Comparison of ENCODE assay signal across 8 cellular contexts in the genomic region with DNA sequence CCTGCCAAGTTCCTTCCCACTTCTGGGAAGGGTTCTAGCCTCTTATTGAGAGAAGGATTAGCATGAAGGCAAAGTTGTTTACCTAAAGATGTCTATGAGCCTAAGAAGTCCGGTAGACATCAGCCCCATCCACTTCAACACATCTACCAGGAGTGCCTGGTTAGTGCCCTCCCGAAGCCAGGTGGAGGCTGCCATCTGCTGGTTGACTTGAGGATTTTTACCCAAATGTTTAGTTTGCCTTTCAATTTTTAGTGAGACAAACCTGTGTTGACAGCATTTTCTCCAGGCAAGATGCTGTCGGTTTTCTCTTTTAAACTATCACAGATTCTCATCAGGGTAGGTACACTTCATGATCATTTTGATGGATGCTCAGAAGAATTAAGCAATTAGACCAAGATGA.
DNase-seq lines count a peak whose midpoint lies in the region; TF ChIP-seq lines count a peak whose summit lies in the region.

No MANE protein-coding gene starts in this region.

- H2BK12ac ChIP-seq in neuronal stem cell (ENCODE audit: low read length), result no peak overlapping the region

- no peak overlapping the region for H4K8ac ChIP-seq in neuronal stem cell (ENCODE audit: low read depth, low read length)

- WGBS in neuronal stem cell (ENCODE audit: extremely low coverage in 2 of 2, insufficient read length in 2 of 2, insufficient replicate concordance in 1 of 2), 2 donors, result no CpG with 5 or more reads among the region's 3 CpGs
- 0 to 2% (median 2%) methylated on average over 3 of the region's 3 CpGs for WGBS in stomach, 5 donors

- no peak overlapping the region for H3K9ac ChIP-seq in neuronal stem cell (ENCODE audit: low read depth, low read length, poor library complexity)

- H3K4ac ChIP-seq in neuronal stem cell (ENCODE audit: low read length), result no peak overlapping the region

- H3K4me1 ChIP-seq in neuronal stem cell (ENCODE audit: control insufficient read depth in 2 of 2, insufficient read depth in 1 of 2, low read depth in 1 of 2, low read length in 2 of 2) (peaks cover 0 to 4% of the 10 kb centered on the region in 2 donors), stomach (peaks cover 0 to 12% (median 0%) of the 10 kb centered on the region in 4 donors)

- no peak overlapping the region for H2AK5ac ChIP-seq in neuronal stem cell (ENCODE audit: low read depth, low read length)

- no peak overlapping the region for H4K91ac ChIP-seq in neuronal stem cell (ENCODE audit: low read depth, low read length, poor library complexity)

- TF ChIP-seq CTCF in AG09319 (IDR thresholded peaks at IDR 0.05; ENCODE audit: low read depth, low read length) (peak; percentile 70), LNCAP (IDR thresholded peaks at IDR 0.05) (peak; percentile 71), fibroblast of the aortic adventitia (IDR thresholded peaks at IDR 0.05; ENCODE audit: insufficient read depth, low read length) (peak; percentile 84), stomach (IDR thresholded peaks at IDR 0.05) (peak in 5 of 7 experiments; percentile 48 to 86 (median 80))

- H3K27ac ChIP-seq in neuronal stem cell (replicated peaks; ENCODE audit: low read length) (no peak overlapping the region), stomach (no peak overlapping the region)

- no peak overlapping the region for H3K18ac ChIP-seq in neuronal stem cell (ENCODE audit: low read length)

- no peak overlapping the region for H2BK15ac ChIP-seq in neuronal stem cell (ENCODE audit: low read length)

- peaks cover 2% of the 10 kb centered on the region for H3K79me1 ChIP-seq in neuronal stem cell (ENCODE audit: low read depth, low read length)

- no peak for TF ChIP-seq POLR2A in stomach (IDR thresholded peaks at IDR 0.05)

- no peaks in the 10 kb centered on the region for H3K9me3 ChIP-seq in neuronal stem cell (replicated peaks in 1 of 2; ENCODE audit: control insufficient read depth in 2 of 2, insufficient read depth in 1 of 2, low read depth in 1 of 2, low read length in 2 of 2)
- no peaks in the 10 kb centered on the region for H3K9me3 ChIP-seq in stomach

- H3K27me3 ChIP-seq in neuronal stem cell (ENCODE audit: control insufficient read depth in 3 of 3, insufficient read depth in 3 of 3, low read depth in 1 of 3, low read length in 3 of 3) (peaks cover 0 to 10% (median 0%) of the 10 kb centered on the region in 3 experiments), stomach (no peaks in the 10 kb centered on the region)

- H2AFZ ChIP-seq in neuronal stem cell (ENCODE audit: low read length), result no peak overlapping the region

- intact Hi-C loops in stomach (cut with DNase I; ENCODE audit: low total_unique reads), result loop anchor here (5.0 kb wide), 1 partner anchor 277 kb away; no protein-coding TSS in a partner anchor

- DNase-seq in AG09319 (ENCODE audit: extremely low read depth, low read depth) (peak; percentile 66), GM19238 (ENCODE audit: insufficient read length, low spot score) (peak; percentile 61), RPMI7951 (ENCODE audit: low read depth) (peak; percentile 70), activated T-helper 1 cell treated with Interleukin-2 at 50 U/mL for 16 hours (ENCODE audit: low read depth) (peak; percentile 65), fibroblast of the aortic adventitia (ENCODE audit: low read depth) (peak; percentile 87), neuronal stem cell (ENCODE audit: low spot score) (peak; percentile 57), stomach (peak; percentile 70)

- no peak for TF ChIP-seq EP300 in stomach (IDR thresholded peaks at IDR 0.05)

- H2BK120ac ChIP-seq in neuronal stem cell (ENCODE audit: low read depth, low read length), result no peak overlapping the region

- H3K14ac ChIP-seq in neuronal stem cell (ENCODE audit: low read length), result no peak overlapping the region

- H2BK5ac ChIP-seq in neuronal stem cell (ENCODE audit: low read length), result no peak overlapping the region

- no peak overlapping the region for H3K4me2 ChIP-seq in neuronal stem cell (ENCODE audit: insufficient read depth, low read length, poor library complexity, severe bottlenecking)

- H3K4me3 ChIP-seq in fibroblast of the aortic adventitia (ENCODE audit: low read depth, low read length), result no peak overlapping the region
- no peak overlapping the region for H3K4me3 ChIP-seq in neuronal stem cell (ENCODE audit: low read length in 2 of 2)
- no peak overlapping the region for H3K4me3 ChIP-seq in stomach

- no peak overlapping the region for H3K23ac ChIP-seq in neuronal stem cell (ENCODE audit: low read depth, low read length, poor library complexity)

- H3K36me3 ChIP-seq in neuronal stem cell (replicated peaks in 1 of 2; ENCODE audit: control insufficient read depth in 2 of 2, insufficient read depth in 2 of 2, low read length in 2 of 2), result no peaks in the 10 kb centered on the region
- no peaks in the 10 kb centered on the region for H3K36me3 ChIP-seq in stomach
